In genomic region chr3:128327606-128328031, GRCh38 we compare ENCODE assay signal across 13 cellular contexts.
"Had no signal": no experiment of that assay in that cellular context is flagged by ENCODE, and none has a peak within 500 bp of the region (broad histone marks: within the 10 kb centered on the region; RNA-seq: fewer than 3 reads in every experiment).

No MANE protein-coding gene starts in this region.

- H3K36me3 ChIP-seq: ascending aorta, ovary had no signal

- H3K27me3 ChIP-seq: ascending aorta, foreskin keratinocyte, ovary, tibial nerve had no signal

- H3K27ac Mint-ChIP-seq: nephron progenitor cell had no signal

- H3K4me1 ChIP-seq: ascending aorta, foreskin keratinocyte, tibial nerve had no signal

- H3K4me3 Mint-ChIP-seq: activated naive CD8-positive, alpha-beta T cell treated with anti-CD3 and anti-CD28 coated beads, Interleukin-2, amount 50 U/mL, for 24 hours; nephron progenitor cell had no signal

- H3K9me3 ChIP-seq: ascending aorta, ovary, tibial nerve had no signal

- H3K9me3 Mint-ChIP-seq: activated naive CD8-positive, alpha-beta T cell treated with anti-CD3 and anti-CD28 coated beads, Interleukin-2, amount 50 U/mL, for 24 hours; nephron progenitor cell had no signal

- H3K27me3 Mint-ChIP-seq: activated naive CD8-positive, alpha-beta T cell treated with anti-CD3 and anti-CD28 coated beads, Interleukin-2, amount 50 U/mL, for 24 hours had no signal

- DNase-seq: activated CD4-positive, alpha-beta T cell treated with anti-CD3 and anti-CD28 coated beads for 1 hour; activated gamma-delta T cell; activated naive CD8-positive, alpha-beta T cell treated with anti-CD3 and anti-CD28 coated beads, Interleukin-2, amount 50 U/mL, for 24 hours; activated T-cell treated with anti-CD3 and anti-CD28 coated beads, Interleukin-2, amount 50 U/mL, for 1 hour; foreskin keratinocyte; mesenchymal stem cell; nephron progenitor cell; SHP77 treated with DMSO at 0.1 percent for 48 hours; stimulated activated CD4-positive, alpha-beta T cell treated with anti-CD3 and anti-CD28 coated beads, Interleukin-15, amount 100 ng/mL, for 24 hours; stimulated activated CD4-positive, alpha-beta T cell treated with anti-CD3 and anti-CD28 coated beads, Interleukin-4, amount 100 ng/mL, for 24 hours had no signal

- H3K27ac ChIP-seq: ascending aorta, foreskin keratinocyte, ovary, tibial nerve had no signal

- ATAC-seq: activated naive CD8-positive, alpha-beta T cell treated with anti-CD3 and anti-CD28 coated beads, Interleukin-2, amount 50 U/mL, for 24 hours; foreskin keratinocyte had no signal

- H3K4me3 ChIP-seq: ascending aorta, ovary, tibial nerve had no signal
